In the genomic region with DNA sequence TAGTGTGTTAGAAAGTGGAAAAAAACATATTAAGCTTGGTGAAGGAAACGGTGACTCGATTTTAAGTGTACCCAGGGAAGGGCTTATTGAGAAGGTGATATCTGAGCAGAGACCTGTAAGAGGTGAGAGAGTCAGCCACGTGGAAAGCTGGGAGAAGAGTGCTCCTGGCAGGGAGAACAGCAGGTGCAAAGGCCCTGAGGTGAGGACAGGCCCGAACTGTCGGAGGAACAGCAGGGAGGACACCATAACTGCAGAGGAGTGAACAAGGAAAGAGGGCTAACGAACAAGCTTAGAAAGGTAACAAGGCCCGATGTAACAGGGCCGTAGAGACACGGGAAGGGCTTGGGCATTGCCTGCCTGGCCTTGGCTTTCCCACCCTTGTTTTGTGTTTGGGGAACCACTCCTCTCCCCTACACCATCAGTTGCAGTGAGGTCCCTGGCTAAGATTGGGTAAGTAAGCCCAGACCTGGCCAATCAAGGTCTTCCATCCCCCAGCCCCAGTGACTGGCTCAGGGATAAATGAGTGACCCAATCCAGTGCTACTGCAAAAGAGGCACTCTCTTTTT, we compare ENCODE assay signal across 1 cellular context.
TF ChIP-seq lines count a peak whose summit lies in the region.

No MANE protein-coding gene starts in this region.

TF ChIP-seq in HEK293, 187 proteins besides CTCF, POLR2A, EP300 and RAD21 (continued from another document):
- TF ChIP-seq, protein P1, sequence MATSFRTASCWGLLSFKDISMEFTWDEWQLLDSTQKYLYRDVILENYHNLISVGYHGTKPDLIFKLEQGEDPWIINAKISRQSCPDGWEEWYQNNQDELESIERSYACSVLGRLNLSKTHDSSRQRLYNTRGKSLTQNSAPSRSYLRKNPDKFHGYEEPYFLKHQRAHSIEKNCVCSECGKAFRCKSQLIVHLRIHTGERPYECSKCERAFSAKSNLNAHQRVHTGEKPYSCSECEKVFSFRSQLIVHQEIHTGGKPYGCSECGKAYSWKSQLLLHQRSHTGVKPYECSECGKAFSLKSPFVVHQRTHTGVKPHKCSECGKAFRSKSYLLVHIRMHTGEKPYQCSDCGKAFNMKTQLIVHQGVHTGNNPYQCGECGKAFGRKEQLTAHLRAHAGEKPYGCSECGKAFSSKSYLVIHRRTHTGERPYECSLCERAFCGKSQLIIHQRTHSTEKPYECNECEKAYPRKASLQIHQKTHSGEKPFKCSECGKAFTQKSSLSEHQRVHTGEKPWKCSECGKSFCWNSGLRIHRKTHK (tag by site-specific recombination; IDR thresholded peaks at IDR 0.05): no peak
- TF ChIP-seq ZSCAN16 (tag by site-specific recombination; IDR thresholded peaks at IDR 0.05) (no peak), ZIC2 (tag by site-specific recombination; IDR thresholded peaks at IDR 0.05) (peak; percentile 28; the same call in 1 of the 2 replicates), MYNN (tag by site-specific recombination; IDR thresholded peaks at IDR 0.05; ENCODE audit: borderline replicate concordance) (no peak), ZNF623 (tag by site-specific recombination; IDR thresholded peaks at IDR 0.05) (peak; percentile 100), ZNF394 (tag by site-specific recombination; IDR thresholded peaks at IDR 0.05; ENCODE audit: borderline replicate concordance) (no peak)
- TF ChIP-seq, protein P2, sequence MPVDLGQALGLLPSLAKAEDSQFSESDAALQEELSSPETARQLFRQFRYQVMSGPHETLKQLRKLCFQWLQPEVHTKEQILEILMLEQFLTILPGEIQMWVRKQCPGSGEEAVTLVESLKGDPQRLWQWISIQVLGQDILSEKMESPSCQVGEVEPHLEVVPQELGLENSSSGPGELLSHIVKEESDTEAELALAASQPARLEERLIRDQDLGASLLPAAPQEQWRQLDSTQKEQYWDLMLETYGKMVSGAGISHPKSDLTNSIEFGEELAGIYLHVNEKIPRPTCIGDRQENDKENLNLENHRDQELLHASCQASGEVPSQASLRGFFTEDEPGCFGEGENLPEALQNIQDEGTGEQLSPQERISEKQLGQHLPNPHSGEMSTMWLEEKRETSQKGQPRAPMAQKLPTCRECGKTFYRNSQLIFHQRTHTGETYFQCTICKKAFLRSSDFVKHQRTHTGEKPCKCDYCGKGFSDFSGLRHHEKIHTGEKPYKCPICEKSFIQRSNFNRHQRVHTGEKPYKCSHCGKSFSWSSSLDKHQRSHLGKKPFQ (tag by site-specific recombination; IDR thresholded peaks at IDR 0.05): no peak
TF ChIP-seq in HEK293: peak in this region for 4.
